Comparison of ENCODE assay signal across 24 cellular contexts in genomic region chr21:33695785-33696184, GRCh38. TPM values are rescaled to one million over a fixed set of nuclear protein-coding genes. Genes with fewer than 3 reads are reported as not detected.
A peak's percentile ranks its signal among the peaks of the same experiment; 100 is the strongest.
DNase-seq lines count a peak whose midpoint lies in the region; ATAC-seq and TF ChIP-seq lines count a peak whose summit lies in the region.
"Had no signal": no experiment of that assay in that cellular context is flagged by ENCODE, and none has a peak within 500 bp of the region (broad histone marks: within the 10 kb centered on the region; RNA-seq: fewer than 3 reads in every experiment).

No MANE protein-coding gene starts in this region.

- H3K27me3 ChIP-seq in left ventricle myocardium inferior (ENCODE audit: low read depth) (no peaks in the 10 kb centered on the region), heart right ventricle (no peaks in the 10 kb centered on the region), subcutaneous abdominal adipose tissue (ENCODE audit: control insufficient read depth in 5 of 5, insufficient read depth in 4 of 5, low read length in 5 of 5) (no peaks in the 10 kb centered on the region)
- H3K27me3 ChIP-seq: BLaER1, SJCRH30 had no signal

- H3K36me3 ChIP-seq in left ventricle myocardium inferior (no peaks in the 10 kb centered on the region), heart right ventricle (no peaks in the 10 kb centered on the region), subcutaneous abdominal adipose tissue (ENCODE audit: control insufficient read depth in 5 of 5, insufficient read depth in 5 of 5, low read length in 5 of 5) (no peaks in the 10 kb centered on the region)
- H3K36me3 ChIP-seq: BLaER1, SJCRH30 had no signal

- no peak overlapping the region for H3K9ac ChIP-seq in subcutaneous abdominal adipose tissue (ENCODE audit: low read length in 5 of 5)
- H3K9ac ChIP-seq: BLaER1 had no signal

- H3K27ac ChIP-seq in left ventricle myocardium inferior (replicated peaks) (peak overlapping the region; percentile 63), heart right ventricle (peak overlapping the region in 1 of 10 donors; percentile 51), subcutaneous abdominal adipose tissue (ENCODE audit: low read depth, low read length) (peak overlapping the region; percentile 12)
- H3K27ac ChIP-seq: BLaER1, SJCRH30 had no signal

- TF ChIP-seq CTCF in left ventricle myocardium inferior (IDR thresholded peaks at IDR 0.05; ENCODE audit: borderline replicate concordance) (no peak), heart right ventricle (IDR thresholded peaks at IDR 0.05) (no peak)

- H3K4me3 ChIP-seq in left ventricle myocardium inferior (no peak overlapping the region), heart right ventricle (no peak overlapping the region), subcutaneous abdominal adipose tissue (ENCODE audit: low read depth in 1 of 5, low read length in 5 of 5) (no peak overlapping the region)
- H3K4me3 ChIP-seq: BLaER1, SJCRH30 had no signal

- H3K9me3 ChIP-seq in left ventricle myocardium inferior (replicated peaks) = no peaks in the 10 kb centered on the region
- no peaks in the 10 kb centered on the region for H3K9me3 ChIP-seq in heart right ventricle
- H3K9me3 ChIP-seq in subcutaneous abdominal adipose tissue (ENCODE audit: control insufficient read depth in 5 of 5, low read length in 5 of 5) = no peaks in the 10 kb centered on the region
- H3K9me3 ChIP-seq: BLaER1, SJCRH30 had no signal

- 59 to 65% methylated on average over 2 of the region's 2 CpGs for WGBS in heart right ventricle, 2 donors

- intact Hi-C loops in left ventricle myocardium inferior (cut with micrococcal nuclease) (no loop called here), heart right ventricle (cut with DNase I) (loop anchor here in 2 of 10 donors (5.0 kb wide), 2 partner anchors 33 to 1612 kb away; no protein-coding TSS in a partner anchor)

- H3K4me1 ChIP-seq in left ventricle myocardium inferior (peaks cover 59% of the 10 kb centered on the region), heart right ventricle (peaks cover 3 to 59% (median 28%) of the 10 kb centered on the region in 9 donors), subcutaneous abdominal adipose tissue (ENCODE audit: control insufficient read depth in 5 of 5, insufficient read depth in 5 of 5, low read length in 5 of 5) (peaks cover 0 to 33% (median 28%) of the 10 kb centered on the region in 5 donors)
- H3K4me1 ChIP-seq: BLaER1 had no signal

- no peak for DNase-seq in left ventricle myocardium inferior
- no peak for DNase-seq in heart right ventricle
- DNase-seq in amniotic epithelial cell (ENCODE audit: low read depth) = peak; percentile 20
- no peak for DNase-seq in left lobe of liver (ENCODE audit: low spot score)
- DNase-seq in cerebellar nuclear complex (lab: John Stamatoyannopoulos, UW) = no peak
- DNase-seq: CD4-positive, CD25-positive, alpha-beta regulatory T cell; H9; HFFc6; KBM-7; MV-4-11; NCI-H1105; NCI-H1436 treated with DMSO at 0.1 percent for 48 hours; NCI-H187 treated with DMSO at 0.1 percent for 48 hours; NCI-H2171 treated with DMSO at 0.1 percent for 48 hours; NCI-H345; NCI-H510A treated with DMSO at 0.1 percent for 48 hours; NCI-H774; NK-92 treated with Interleukin-12 subunit alpha and Interleukin-12 subunit beta, amount 100 ng/mL, for 24 hours; PC-3 had no signal

- no peak for ATAC-seq in heart right ventricle
- ATAC-seq in left lobe of liver = peak; percentile 43
- no peak for ATAC-seq in GM21447 (IDR thresholded peaks at IDR 0.05; ENCODE audit: unreplicated experiment)
- no peak for ATAC-seq in HG03095 (IDR thresholded peaks at IDR 0.05; ENCODE audit: unreplicated experiment)
- ATAC-seq: PC-3 had no signal

RNA-seq across cellular contexts. Expression of gene ITSN1, which starts 53.5 kb away (rescaled TPM):
- total RNA-seq in left ventricle myocardium inferior (41.9 TPM), heart right ventricle (10 to 100 TPM; 25.0 to 47.3 (median 33.2) TPM), left lobe of liver (33.6 TPM)
- 10 to 100 TPM; 14.6 to 20.0 TPM for polyA plus RNA-seq in heart right ventricle

RNA-seq across cellular contexts. Expression of gene CRYZL1, which starts 54.2 kb away (rescaled TPM):
- total RNA-seq in left ventricle myocardium inferior (24.9 TPM), heart right ventricle (10 to 100 TPM; 19.0 to 29.8 (median 26.0) TPM), left lobe of liver (10.4 TPM)
- polyA plus RNA-seq in heart right ventricle = 10 to 100 TPM; 15.3 to 31.8 TPM
